In the genomic region with DNA sequence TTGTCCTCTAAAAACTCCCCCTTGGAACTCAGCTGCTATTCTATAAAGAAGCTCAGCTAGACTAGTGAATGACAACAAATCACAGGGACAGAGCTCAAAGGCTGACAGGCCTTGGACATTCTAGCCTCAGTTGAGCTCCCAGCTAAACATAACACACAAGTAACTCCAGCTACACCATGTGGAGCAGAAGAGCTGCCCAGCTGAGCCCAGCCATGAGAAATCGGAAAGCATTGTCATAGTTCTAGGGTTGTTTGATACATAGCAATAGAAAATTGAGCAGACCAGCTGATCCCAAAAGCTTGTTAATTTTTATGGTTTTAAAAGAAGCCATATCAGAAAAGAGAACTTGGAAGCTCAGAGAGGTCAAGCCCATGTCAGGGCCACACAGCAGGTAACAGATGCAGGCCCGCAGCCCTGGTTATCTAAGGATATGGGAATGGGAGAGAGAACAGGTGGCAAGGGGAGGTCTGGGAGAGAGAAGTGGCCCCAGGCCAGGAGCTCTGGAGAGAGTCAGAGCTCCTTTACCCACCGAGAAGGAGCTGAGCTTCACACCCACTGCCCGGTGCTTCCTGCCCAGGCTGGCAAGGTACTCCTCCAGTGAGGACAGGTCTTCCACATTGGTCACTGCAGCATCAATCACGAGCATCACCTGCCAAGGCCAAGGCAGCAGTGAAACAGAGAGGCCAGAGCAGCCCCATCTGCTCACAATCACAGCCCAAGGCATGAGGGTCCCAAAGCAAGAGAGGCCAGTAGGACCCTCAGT, we compare ENCODE assay signal across 18 cellular contexts. TPM values are rescaled to one million over a fixed set of nuclear protein-coding genes. Genes with fewer than 3 reads are reported as not detected.
DNase-seq lines count a peak whose midpoint lies in the region; ATAC-seq, FAIRE-seq and TF ChIP-seq lines count a peak whose summit lies in the region.
"Had no signal": no experiment of that assay in that cellular context is flagged by ENCODE, and none has a peak within 500 bp of the region (broad histone marks: within the 10 kb centered on the region; RNA-seq: fewer than 3 reads in every experiment).

No MANE protein-coding gene starts in this region.

- H4K20me1 ChIP-seq in BLaER1: peaks cover 12% of the 10 kb centered on the region; the same call in 1 of the 2 replicates
- no peaks in the 10 kb centered on the region for H4K20me1 ChIP-seq in osteoblast (ENCODE audit: insufficient read depth, low read length)

- TF ChIP-seq CTCF in osteoblast (IDR thresholded peaks at IDR 0.05; ENCODE audit: extremely low read depth, low read depth, low read length): no peak

- peak overlapping the region; percentile 65; the same call in 1 of the 2 replicates for H3K4me2 ChIP-seq in BLaER1
- H3K4me2 ChIP-seq in osteoblast (ENCODE audit: insufficient read depth, low read length): no peak overlapping the region
- H3K4me2 ChIP-seq: A549 had no signal

- ATAC-seq in left lobe of liver: no peak

- H3K36me3 ChIP-seq in BLaER1: no peaks in the 10 kb centered on the region
- H3K36me3 ChIP-seq in osteoblast (ENCODE audit: insufficient read depth, low read length): no peaks in the 10 kb centered on the region
- H3K36me3 ChIP-seq: BE2C, HAP-1 had no signal

- peaks cover 55% of the 10 kb centered on the region for H3K27me3 ChIP-seq in BLaER1
- peaks cover 11% of the 10 kb centered on the region for H3K27me3 ChIP-seq in osteoblast (ENCODE audit: insufficient read depth, low read length)

- H3K9ac ChIP-seq in BLaER1: no peak overlapping the region

- intact Hi-C loops in activated CD4-positive, alpha-beta memory T cell treated with anti-CD3 and anti-CD28 coated beads for 36 hours (cut with micrococcal nuclease): no loop called here

- no peak overlapping the region for H2AFZ ChIP-seq in osteoblast (ENCODE audit: low read length)

- no peaks in the 10 kb centered on the region for H3K79me2 ChIP-seq in osteoblast (ENCODE audit: insufficient read depth, low read length)

- no peak overlapping the region for H3K27ac Mint-ChIP-seq in activated CD4-positive, alpha-beta memory T cell treated with anti-CD3 and anti-CD28 coated beads for 36 hours
- H3K27ac Mint-ChIP-seq: HFFc6 had no signal

- H3K27me3 Mint-ChIP-seq in activated CD4-positive, alpha-beta memory T cell treated with anti-CD3 and anti-CD28 coated beads for 36 hours: peaks cover 34% of the 10 kb centered on the region

- H3K27ac ChIP-seq in BLaER1: no peak overlapping the region
- no peak overlapping the region for H3K27ac ChIP-seq in osteoblast (ENCODE audit: low read depth, low read length)
- H3K27ac ChIP-seq: A549 had no signal

- H3K4me3 ChIP-seq in BLaER1: no peak overlapping the region
- H3K4me3 ChIP-seq in osteoblast (ENCODE audit: insufficient read depth, low read length): no peak overlapping the region
- H3K4me3 ChIP-seq: A549, HAP-1, K562 had no signal

- POLR2A ChIA-PET in activated CD4-positive, alpha-beta memory T cell treated with anti-CD3 and anti-CD28 coated beads for 36 hours (lab: Charles Lee): no interaction called here

- peaks cover 2% of the 10 kb centered on the region for H3K9me3 Mint-ChIP-seq in activated CD4-positive, alpha-beta memory T cell treated with anti-CD3 and anti-CD28 coated beads for 36 hours

- peaks cover 3% of the 10 kb centered on the region for H3K4me1 Mint-ChIP-seq in activated CD4-positive, alpha-beta memory T cell treated with anti-CD3 and anti-CD28 coated beads for 36 hours (ENCODE audit: low read depth)
- H3K4me1 Mint-ChIP-seq: CD14-positive monocyte had no signal

- CTCF ChIA-PET in activated CD4-positive, alpha-beta memory T cell treated with anti-CD3 and anti-CD28 coated beads for 36 hours (lab: Charles Lee): interaction anchor here (0.6 to 1.7 kb wide), 2 partner anchors 30 to 47 kb away, joined by 3 to 9 read pairs; no protein-coding TSS in a partner anchor

- peaks cover 9% of the 10 kb centered on the region for H3K9me3 ChIP-seq in BLaER1
- peaks cover 2% of the 10 kb centered on the region for H3K9me3 ChIP-seq in osteoblast (ENCODE audit: low read depth, low read length)
- H3K9me3 ChIP-seq: BE2C, Caco-2, HAP-1 had no signal

- peak; percentile 89 for FAIRE-seq in HTR-8/SVneo (lab: Jason Lieb, UNC)
- FAIRE-seq: A549, GM12891, K562 had no signal

- H3K4me1 ChIP-seq in BLaER1: peaks cover 77% of the 10 kb centered on the region
- no peaks in the 10 kb centered on the region for H3K4me1 ChIP-seq in osteoblast (ENCODE audit: insufficient read depth, low read length)
- H3K4me1 ChIP-seq: BE2C, Caco-2, HAP-1 had no signal

- H3K4me3 Mint-ChIP-seq in activated CD4-positive, alpha-beta memory T cell treated with anti-CD3 and anti-CD28 coated beads for 36 hours: no peak overlapping the region
- H3K4me3 Mint-ChIP-seq: CD8-positive, alpha-beta memory T cell; HFFc6 had no signal

- peak; percentile 83 for DNase-seq in DMS 273 (lab: John Stamatoyannopoulos, UW; ENCODE audit: unreplicated experiment)
- no peak for DNase-seq in HTR-8/SVneo (ENCODE audit: insufficient read length, low spot score)
- DNase-seq in osteoblast (ENCODE audit: insufficient read length, low spot score, missing footprints): peak; percentile 68
- no peak for DNase-seq in GDM1 (lab: John Stamatoyannopoulos, UW)
- no peak for DNase-seq in activated CD4-positive, alpha-beta memory T cell treated with anti-CD3 and anti-CD28 coated beads for 36 hours
- no peak for DNase-seq in left lobe of liver (ENCODE audit: low spot score)
- DNase-seq: BE2C, Caco-2, GOT3, HFFc6 had no signal

- H3K36me3 Mint-ChIP-seq in activated CD4-positive, alpha-beta memory T cell treated with anti-CD3 and anti-CD28 coated beads for 36 hours: no peaks in the 10 kb centered on the region

RNA-seq across cellular contexts. Expression of gene NGB, which starts 2.9 kb away (rescaled TPM):
- total RNA-seq in osteoblast (not detected in 2 replicates), left lobe of liver (not detected)
- not detected for total RNA-seq in activated CD4-positive, alpha-beta memory T cell treated with anti-CD3 and anti-CD28 coated beads for 36 hours
- total RNA-seq: Caco-2; CD8-positive, alpha-beta memory T cell; Daoy; HFFc6; K562 had no signal

RNA-seq across cellular contexts. Expression of gene POMT2, which starts 52.6 kb away (rescaled TPM):
- total RNA-seq in osteoblast: 11.6 and 13.3 TPM in 2 replicates
- total RNA-seq in activated CD4-positive, alpha-beta memory T cell treated with anti-CD3 and anti-CD28 coated beads for 36 hours: 10 to 100 TPM; 12.9 to 13.1 TPM
- total RNA-seq in left lobe of liver: 15.7 TPM

RNA-seq across cellular contexts. Expression of gene GSTZ1, which starts 52.7 kb away (rescaled TPM):
- 34.8 and 38.0 TPM in 2 replicates for total RNA-seq in osteoblast
- total RNA-seq in activated CD4-positive, alpha-beta memory T cell treated with anti-CD3 and anti-CD28 coated beads for 36 hours: 10 to 100 TPM; 23.1 to 24.4 TPM
- total RNA-seq in left lobe of liver: 121 TPM

Comparison
In these comparisons a context has a peak if more than half of its experiments do, and no peak if none do; other contexts are left out.
1. DNase-seq: peak in DMS 273 (single experiment) and osteoblast (single experiment); none in HTR-8/SVneo (single experiment), GDM1 (single experiment), activated CD4-positive, alpha-beta memory T cell treated with anti-CD3 and anti-CD28 coated beads for 36 hours (single experiment) and left lobe of liver (single experiment).